1 cellular context compared by ENCODE assay signal in the genomic region with DNA sequence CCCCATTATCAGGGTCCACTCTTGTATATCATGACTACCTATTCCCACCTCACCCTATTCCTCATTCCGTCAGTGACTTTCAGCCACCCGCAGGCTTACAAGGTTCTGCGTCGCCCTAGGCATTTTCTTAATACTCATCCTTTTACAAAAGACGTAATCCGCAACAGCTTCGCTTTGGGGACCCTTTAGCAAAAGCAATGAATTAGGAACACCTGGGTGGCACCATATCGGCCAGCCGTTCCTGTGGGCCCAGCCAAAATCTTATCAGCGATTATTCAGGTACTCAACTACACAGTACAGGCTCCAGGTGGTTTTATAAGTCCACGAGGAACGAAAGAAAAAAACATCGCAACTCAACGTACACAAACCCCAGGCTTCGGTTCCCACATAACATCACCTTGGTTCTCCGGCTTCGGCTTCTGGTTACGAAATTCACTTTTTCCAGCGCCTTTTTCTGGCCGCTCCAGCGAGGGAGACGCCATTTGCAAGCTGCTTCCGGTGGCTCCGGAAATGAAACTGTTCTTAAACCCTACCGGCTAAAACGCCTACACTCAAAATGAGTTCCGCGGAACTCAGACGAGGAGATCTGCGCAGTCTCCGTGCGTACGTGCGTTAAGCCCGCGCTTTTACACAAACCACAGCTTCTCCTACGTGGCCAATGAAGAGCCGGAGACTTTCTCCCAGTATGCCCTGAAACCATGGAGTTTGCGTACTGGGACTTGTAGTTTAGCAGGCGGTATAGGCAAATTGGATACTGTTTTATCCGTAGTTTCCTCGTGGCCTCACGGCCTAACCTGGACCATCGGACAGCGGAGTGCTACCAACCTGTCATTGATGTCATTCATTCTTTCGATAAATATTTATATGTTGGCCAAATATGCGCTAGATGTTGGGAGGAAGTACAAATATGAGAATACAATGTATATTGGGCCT.
TF ChIP-seq lines count a peak whose summit lies in the region.

A gene (minus strand): TSS at position 494 of the 933 bp plus-strand sequence. CDS start 12 bp downstream, at position 482.

TF ChIP-seq in HepG2, 621 proteins besides CTCF, POLR2A, EP300 and RAD21 (continued from another document and continues in another):
- TF ChIP-seq, protein P1, sequence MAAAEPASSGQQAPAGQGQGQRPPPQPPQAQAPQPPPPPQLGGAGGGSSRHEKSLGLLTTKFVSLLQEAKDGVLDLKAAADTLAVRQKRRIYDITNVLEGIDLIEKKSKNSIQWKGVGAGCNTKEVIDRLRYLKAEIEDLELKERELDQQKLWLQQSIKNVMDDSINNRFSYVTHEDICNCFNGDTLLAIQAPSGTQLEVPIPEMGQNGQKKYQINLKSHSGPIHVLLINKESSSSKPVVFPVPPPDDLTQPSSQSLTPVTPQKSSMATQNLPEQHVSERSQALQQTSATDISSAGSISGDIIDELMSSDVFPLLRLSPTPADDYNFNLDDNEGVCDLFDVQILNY (CRISPR knock-in tag; conservative IDR thresholded peaks at IDR 0.05), result 0 out of 2 replicates have a peak, but pooled peaks have one; percentile 33
- TF ChIP-seq KDM5B (CRISPR knock-in tag; IDR thresholded peaks at IDR 0.05; ENCODE audit: borderline replicate concordance), result peak; percentile 85
- TF ChIP-seq SKI (IDR thresholded peaks at IDR 0.05; ENCODE audit: partially characterized antibody), result peak; percentile 13
- TF ChIP-seq, protein P2, sequence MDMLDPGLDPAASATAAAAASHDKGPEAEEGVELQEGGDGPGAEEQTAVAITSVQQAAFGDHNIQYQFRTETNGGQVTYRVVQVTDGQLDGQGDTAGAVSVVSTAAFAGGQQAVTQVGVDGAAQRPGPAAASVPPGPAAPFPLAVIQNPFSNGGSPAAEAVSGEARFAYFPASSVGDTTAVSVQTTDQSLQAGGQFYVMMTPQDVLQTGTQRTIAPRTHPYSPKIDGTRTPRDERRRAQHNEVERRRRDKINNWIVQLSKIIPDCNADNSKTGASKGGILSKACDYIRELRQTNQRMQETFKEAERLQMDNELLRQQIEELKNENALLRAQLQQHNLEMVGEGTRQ (IDR thresholded peaks at IDR 0.05; ENCODE audit: low read depth, low read length), result no peak
- TF ChIP-seq, protein P2 (CRISPR knock-in tag; IDR thresholded peaks at IDR 0.05; ENCODE audit: borderline replicate concordance), result no peak; the same call in 1 of the 2 replicates
- peak; percentile 68 for TF ChIP-seq TEAD3 (CRISPR knock-in tag; optimal IDR thresholded peaks at IDR 0.05; ENCODE audit: borderline replicate concordance)
- no peak for TF ChIP-seq MAFF (IDR thresholded peaks at IDR 0.05; ENCODE audit: low read depth, low read length)
- TF ChIP-seq, protein P3, sequence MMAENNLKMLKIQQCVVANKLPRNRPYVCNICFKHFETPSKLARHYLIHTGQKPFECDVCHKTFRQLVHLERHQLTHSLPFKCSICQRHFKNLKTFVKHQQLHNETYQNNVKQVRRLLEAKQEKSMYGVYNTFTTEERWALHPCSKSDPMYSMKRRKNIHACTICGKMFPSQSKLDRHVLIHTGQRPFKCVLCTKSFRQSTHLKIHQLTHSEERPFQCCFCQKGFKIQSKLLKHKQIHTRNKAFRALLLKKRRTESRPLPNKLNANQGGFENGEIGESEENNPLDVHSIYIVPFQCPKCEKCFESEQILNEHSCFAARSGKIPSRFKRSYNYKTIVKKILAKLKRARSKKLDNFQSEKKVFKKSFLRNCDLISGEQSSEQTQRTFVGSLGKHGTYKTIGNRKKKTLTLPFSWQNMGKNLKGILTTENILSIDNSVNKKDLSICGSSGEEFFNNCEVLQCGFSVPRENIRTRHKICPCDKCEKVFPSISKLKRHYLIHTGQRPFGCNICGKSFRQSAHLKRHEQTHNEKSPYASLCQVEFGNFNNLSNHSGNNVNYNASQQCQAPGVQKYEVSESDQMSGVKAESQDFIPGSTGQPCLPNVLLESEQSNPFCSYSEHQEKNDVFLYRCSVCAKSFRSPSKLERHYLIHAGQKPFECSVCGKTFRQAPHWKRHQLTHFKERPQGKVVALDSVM (CRISPR knock-in tag; IDR thresholded peaks at IDR 0.05), result no peak
- TF ChIP-seq TP53 (CRISPR knock-in tag; conservative IDR thresholded peaks at IDR 0.05), result peak; percentile 78; the same call in 1 of the 2 replicates
- TF ChIP-seq ZNF225 (CRISPR knock-in tag; IDR thresholded peaks at IDR 0.05), result no peak
- TF ChIP-seq, protein P4, sequence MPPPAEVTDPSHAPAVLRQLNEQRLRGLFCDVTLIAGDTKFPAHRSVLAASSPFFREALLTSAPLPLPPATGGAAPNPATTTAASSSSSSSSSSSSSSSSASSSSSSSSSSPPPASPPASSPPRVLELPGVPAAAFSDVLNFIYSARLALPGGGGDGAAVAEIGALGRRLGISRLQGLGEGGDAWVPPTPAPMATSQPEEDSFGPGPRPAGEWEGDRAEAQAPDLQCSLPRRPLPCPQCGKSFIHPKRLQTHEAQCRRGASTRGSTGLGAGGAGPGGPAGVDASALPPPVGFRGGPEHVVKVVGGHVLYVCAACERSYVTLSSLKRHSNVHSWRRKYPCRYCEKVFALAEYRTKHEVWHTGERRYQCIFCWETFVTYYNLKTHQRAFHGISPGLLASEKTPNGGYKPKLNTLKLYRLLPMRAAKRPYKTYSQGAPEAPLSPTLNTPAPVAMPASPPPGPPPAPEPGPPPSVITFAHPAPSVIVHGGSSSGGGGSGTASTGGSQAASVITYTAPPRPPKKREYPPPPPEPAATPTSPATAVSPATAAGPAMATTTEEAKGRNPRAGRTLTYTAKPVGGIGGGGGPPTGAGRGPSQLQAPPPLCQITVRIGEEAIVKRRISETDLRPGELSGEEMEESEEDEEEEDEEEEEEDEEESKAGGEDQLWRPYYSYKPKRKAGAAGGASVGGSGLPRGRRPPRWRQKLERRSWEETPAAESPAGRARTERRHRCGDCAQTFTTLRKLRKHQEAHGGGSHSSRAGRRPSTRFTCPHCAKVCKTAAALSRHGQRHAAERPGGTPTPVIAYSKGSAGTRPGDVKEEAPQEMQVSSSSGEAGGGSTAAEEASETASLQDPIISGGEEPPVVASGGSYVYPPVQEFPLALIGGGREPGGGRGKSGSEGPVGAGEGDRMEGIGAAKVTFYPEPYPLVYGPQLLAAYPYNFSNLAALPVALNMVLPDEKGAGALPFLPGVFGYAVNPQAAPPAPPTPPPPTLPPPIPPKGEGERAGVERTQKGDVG (CRISPR knock-in tag; IDR thresholded peaks at IDR 0.05; ENCODE audit: borderline replicate concordance), result peak; percentile 78; the same call in 1 of the 2 replicates
- TF ChIP-seq, protein P5, sequence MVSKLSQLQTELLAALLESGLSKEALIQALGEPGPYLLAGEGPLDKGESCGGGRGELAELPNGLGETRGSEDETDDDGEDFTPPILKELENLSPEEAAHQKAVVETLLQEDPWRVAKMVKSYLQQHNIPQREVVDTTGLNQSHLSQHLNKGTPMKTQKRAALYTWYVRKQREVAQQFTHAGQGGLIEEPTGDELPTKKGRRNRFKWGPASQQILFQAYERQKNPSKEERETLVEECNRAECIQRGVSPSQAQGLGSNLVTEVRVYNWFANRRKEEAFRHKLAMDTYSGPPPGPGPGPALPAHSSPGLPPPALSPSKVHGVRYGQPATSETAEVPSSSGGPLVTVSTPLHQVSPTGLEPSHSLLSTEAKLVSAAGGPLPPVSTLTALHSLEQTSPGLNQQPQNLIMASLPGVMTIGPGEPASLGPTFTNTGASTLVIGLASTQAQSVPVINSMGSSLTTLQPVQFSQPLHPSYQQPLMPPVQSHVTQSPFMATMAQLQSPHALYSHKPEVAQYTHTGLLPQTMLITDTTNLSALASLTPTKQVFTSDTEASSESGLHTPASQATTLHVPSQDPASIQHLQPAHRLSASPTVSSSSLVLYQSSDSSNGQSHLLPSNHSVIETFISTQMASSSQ (IDR thresholded peaks at IDR 0.05; ENCODE audit: low read depth), result peak; percentile 63
- TF ChIP-seq, protein P5 (CRISPR knock-in tag; IDR thresholded peaks at IDR 0.05; ENCODE audit: borderline replicate concordance), result peak; percentile 49; the same call in 1 of the 2 replicates
- peak; percentile 99 for TF ChIP-seq THAP11 (CRISPR knock-in tag; IDR thresholded peaks at IDR 0.05)
- TF ChIP-seq, protein P6, sequence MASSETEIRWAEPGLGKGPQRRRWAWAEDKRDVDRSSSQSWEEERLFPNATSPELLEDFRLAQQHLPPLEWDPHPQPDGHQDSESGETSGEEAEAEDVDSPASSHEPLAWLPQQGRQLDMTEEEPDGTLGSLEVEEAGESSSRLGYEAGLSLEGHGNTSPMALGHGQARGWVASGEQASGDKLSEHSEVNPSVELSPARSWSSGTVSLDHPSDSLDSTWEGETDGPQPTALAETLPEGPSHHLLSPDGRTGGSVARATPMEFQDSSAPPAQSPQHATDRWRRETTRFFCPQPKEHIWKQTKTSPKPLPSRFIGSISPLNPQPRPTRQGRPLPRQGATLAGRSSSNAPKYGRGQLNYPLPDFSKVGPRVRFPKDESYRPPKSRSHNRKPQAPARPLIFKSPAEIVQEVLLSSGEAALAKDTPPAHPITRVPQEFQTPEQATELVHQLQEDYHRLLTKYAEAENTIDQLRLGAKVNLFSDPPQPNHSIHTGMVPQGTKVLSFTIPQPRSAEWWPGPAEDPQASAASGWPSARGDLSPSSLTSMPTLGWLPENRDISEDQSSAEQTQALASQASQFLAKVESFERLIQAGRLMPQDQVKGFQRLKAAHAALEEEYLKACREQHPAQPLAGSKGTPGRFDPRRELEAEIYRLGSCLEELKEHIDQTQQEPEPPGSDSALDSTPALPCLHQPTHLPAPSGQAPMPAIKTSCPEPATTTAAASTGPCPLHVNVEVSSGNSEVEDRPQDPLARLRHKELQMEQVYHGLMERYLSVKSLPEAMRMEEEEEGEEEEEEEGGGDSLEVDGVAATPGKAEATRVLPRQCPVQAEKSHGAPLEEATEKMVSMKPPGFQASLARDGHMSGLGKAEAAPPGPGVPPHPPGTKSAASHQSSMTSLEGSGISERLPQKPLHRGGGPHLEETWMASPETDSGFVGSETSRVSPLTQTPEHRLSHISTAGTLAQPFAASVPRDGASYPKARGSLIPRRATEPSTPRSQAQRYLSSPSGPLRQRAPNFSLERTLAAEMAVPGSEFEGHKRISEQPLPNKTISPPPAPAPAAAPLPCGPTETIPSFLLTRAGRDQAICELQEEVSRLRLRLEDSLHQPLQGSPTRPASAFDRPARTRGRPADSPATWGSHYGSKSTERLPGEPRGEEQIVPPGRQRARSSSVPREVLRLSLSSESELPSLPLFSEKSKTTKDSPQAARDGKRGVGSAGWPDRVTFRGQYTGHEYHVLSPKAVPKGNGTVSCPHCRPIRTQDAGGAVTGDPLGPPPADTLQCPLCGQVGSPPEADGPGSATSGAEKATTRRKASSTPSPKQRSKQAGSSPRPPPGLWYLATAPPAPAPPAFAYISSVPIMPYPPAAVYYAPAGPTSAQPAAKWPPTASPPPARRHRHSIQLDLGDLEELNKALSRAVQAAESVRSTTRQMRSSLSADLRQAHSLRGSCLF (CRISPR knock-in tag; IDR thresholded peaks at IDR 0.05; ENCODE audit: borderline replicate concordance), result no peak
- TF ChIP-seq ZBTB38 (CRISPR knock-in tag; IDR thresholded peaks at IDR 0.05), result peak; percentile 89
- no peak for TF ChIP-seq MTA3 (CRISPR knock-in tag; IDR thresholded peaks at IDR 0.05)
- TF ChIP-seq, protein P7, sequence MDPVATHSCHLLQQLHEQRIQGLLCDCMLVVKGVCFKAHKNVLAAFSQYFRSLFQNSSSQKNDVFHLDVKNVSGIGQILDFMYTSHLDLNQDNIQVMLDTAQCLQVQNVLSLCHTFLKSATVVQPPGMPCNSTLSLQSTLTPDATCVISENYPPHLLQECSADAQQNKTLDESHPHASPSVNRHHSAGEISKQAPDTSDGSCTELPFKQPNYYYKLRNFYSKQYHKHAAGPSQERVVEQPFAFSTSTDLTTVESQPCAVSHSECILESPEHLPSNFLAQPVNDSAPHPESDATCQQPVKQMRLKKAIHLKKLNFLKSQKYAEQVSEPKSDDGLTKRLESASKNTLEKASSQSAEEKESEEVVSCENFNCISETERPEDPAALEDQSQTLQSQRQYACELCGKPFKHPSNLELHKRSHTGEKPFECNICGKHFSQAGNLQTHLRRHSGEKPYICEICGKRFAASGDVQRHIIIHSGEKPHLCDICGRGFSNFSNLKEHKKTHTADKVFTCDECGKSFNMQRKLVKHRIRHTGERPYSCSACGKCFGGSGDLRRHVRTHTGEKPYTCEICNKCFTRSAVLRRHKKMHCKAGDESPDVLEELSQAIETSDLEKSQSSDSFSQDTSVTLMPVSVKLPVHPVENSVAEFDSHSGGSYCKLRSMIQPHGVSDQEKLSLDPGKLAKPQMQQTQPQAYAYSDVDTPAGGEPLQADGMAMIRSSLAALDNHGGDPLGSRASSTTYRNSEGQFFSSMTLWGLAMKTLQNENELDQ (CRISPR knock-in tag; IDR thresholded peaks at IDR 0.05; ENCODE audit: borderline replicate concordance), result no peak
- TF ChIP-seq ZNF326 (CRISPR knock-in tag; IDR thresholded peaks at IDR 0.05; ENCODE audit: borderline replicate concordance), result no peak
- no peak for TF ChIP-seq HNF4A (CRISPR knock-in tag; IDR thresholded peaks at IDR 0.05)
- no peak for TF ChIP-seq MTF2 (CRISPR knock-in tag; IDR thresholded peaks at IDR 0.05; ENCODE audit: borderline replicate concordance)
- TF ChIP-seq ZNF644 (CRISPR knock-in tag; IDR thresholded peaks at IDR 0.05; ENCODE audit: low read depth), result peak; percentile 45; the same call in 1 of the 2 replicates
- TF ChIP-seq, protein P8, sequence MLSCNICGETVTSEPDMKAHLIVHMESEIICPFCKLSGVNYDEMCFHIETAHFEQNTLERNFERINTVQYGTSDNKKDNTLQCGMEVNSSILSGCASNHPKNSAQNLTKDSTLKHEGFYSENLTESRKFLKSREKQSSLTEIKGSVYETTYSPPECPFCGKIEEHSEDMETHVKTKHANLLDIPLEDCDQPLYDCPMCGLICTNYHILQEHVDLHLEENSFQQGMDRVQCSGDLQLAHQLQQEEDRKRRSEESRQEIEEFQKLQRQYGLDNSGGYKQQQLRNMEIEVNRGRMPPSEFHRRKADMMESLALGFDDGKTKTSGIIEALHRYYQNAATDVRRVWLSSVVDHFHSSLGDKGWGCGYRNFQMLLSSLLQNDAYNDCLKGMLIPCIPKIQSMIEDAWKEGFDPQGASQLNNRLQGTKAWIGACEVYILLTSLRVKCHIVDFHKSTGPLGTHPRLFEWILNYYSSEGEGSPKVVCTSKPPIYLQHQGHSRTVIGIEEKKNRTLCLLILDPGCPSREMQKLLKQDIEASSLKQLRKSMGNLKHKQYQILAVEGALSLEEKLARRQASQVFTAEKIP (CRISPR knock-in tag; IDR thresholded peaks at IDR 0.05; ENCODE audit: borderline replicate concordance), result 0 out of 2 replicates have a peak, but pooled peaks have one; percentile 20
- TF ChIP-seq PAX8 (CRISPR knock-in tag; IDR thresholded peaks at IDR 0.05; ENCODE audit: borderline replicate concordance), result no peak
- no peak for TF ChIP-seq ZNF207 (IDR thresholded peaks at IDR 0.05; ENCODE audit: borderline replicate concordance)
- TF ChIP-seq ESRRA (CRISPR knock-in tag; IDR thresholded peaks at IDR 0.05; ENCODE audit: low read depth), result peak; percentile 71; the same call in 1 of the 2 replicates
